9 cellular contexts compared by ENCODE assay signal in the genomic region with DNA sequence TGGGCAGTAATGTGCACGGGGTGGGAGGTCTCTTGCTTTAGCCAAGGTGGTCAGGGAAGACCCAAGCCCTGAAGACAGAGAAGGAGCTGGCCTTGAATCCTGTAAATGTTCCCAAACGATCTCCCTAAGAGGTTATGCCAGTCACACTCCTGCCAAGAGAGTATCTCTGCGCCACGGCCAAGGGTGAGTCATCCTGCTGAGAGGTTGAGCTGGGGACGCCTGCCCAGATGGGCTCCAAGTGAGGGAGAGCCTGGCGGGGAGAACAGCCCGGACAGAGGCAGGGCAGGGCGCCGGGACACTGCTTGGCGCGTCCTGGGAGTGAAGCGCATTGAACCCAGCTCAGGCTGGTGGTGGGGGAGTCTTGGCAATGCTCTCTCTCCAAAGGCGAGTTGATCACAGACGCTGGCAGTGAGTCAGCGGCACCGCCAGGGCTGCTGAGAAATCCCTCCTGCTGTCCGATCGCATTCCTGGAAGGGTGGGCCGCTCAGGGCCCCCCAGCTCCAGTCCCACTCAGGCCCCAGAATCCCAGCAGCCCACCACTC. TPM values are rescaled to one million over a fixed set of nuclear protein-coding genes. Genes with fewer than 3 reads are reported as not detected.
DNase-seq lines count a peak whose midpoint lies in the region; ATAC-seq and TF ChIP-seq lines count a peak whose summit lies in the region.
"Had no signal": no experiment of that assay in that cellular context is flagged by ENCODE, and none has a peak within 500 bp of the region (broad histone marks: within the 10 kb centered on the region; RNA-seq: fewer than 3 reads in every experiment).

No MANE protein-coding gene starts in this region.

- H3K9ac ChIP-seq in H9 (ENCODE audit: extremely low read depth, insufficient read length, low read length), result no peak overlapping the region

- peaks cover 17% of the 10 kb centered on the region for H3K27me3 Mint-ChIP-seq in H9 (ENCODE audit: low read depth)
- peaks cover 2% of the 10 kb centered on the region for H3K27me3 Mint-ChIP-seq in activated naive CD4-positive, alpha-beta T cell treated with anti-CD3 and anti-CD28 coated beads for 36 hours (ENCODE audit: low read depth)

- H3K56ac ChIP-seq in H9 (ENCODE audit: insufficient read length, low read depth, low read length), result no peak overlapping the region

- no peak overlapping the region for H2BK120ac ChIP-seq in H9 (ENCODE audit: low read depth, low read length, poor library complexity, severe bottlenecking)

- H3K23ac ChIP-seq in H9 (ENCODE audit: insufficient read length, low read depth, low read length), result no peak overlapping the region

- no peak overlapping the region for H2BK15ac ChIP-seq in H9 (ENCODE audit: low read depth, low read length)

- H4K91ac ChIP-seq in H9 (ENCODE audit: insufficient read length, low read depth, low read length), result no peak overlapping the region

- peaks cover 3% of the 10 kb centered on the region; the same call in 1 of the 2 replicates for H3K4me1 ChIP-seq in H9 (ENCODE audit: insufficient read depth, low read length)
- no peaks in the 10 kb centered on the region for H3K4me1 ChIP-seq in foreskin keratinocyte

- H3K4me3 Mint-ChIP-seq in H9, result peak overlapping the region; percentile 57 to 63
- no peak overlapping the region for H3K4me3 Mint-ChIP-seq in activated naive CD4-positive, alpha-beta T cell treated with anti-CD3 and anti-CD28 coated beads for 36 hours

- peak; percentile 76 for DNase-seq in H9
- peak; percentile 46 for DNase-seq in SK-MEL-5 (ENCODE audit: low read depth, low spot score)
- peak; percentile 56 to 75 for DNase-seq in foreskin keratinocyte
- peak in 40 of 56 donors; percentile 2 to 79 (median 21) for DNase-seq in nucleus accumbens (lab: John Stamatoyannopoulos, UW)
- no peak for DNase-seq in GF-D8 (lab: John Stamatoyannopoulos, UW)
- no peak for DNase-seq in NOMO-1 treated with DMSO at 0.1 percent for 48 hours (lab: John Stamatoyannopoulos, UW; ENCODE audit: unreplicated experiment)
- no peak for DNase-seq in NCI-H526 (lab: John Stamatoyannopoulos, UW)
- no peak for DNase-seq in activated naive CD4-positive, alpha-beta T cell treated with anti-CD3 and anti-CD28 coated beads for 36 hours

- H3K79me2 ChIP-seq in H9 (ENCODE audit: insufficient read depth, low read length), result no peaks in the 10 kb centered on the region

- H3K27me3 ChIP-seq in H9 (ENCODE audit: insufficient read depth, low read length), result no peaks in the 10 kb centered on the region
- no peaks in the 10 kb centered on the region for H3K27me3 ChIP-seq in foreskin keratinocyte

- no peak overlapping the region for H2BK12ac ChIP-seq in H9 (ENCODE audit: insufficient read length, low read depth, low read length)

- no peaks in the 10 kb centered on the region for H3K9me3 ChIP-seq in H9 (ENCODE audit: control insufficient read depth, low read depth, low read length)

- H2BK20ac ChIP-seq in H9 (ENCODE audit: low read depth, low read length, poor library complexity, severe bottlenecking), result no peak overlapping the region

- no peaks in the 10 kb centered on the region for H3K36me3 Mint-ChIP-seq in H9 (ENCODE audit: insufficient read depth in 1 of 3, low read depth in 3 of 3)
- no peaks in the 10 kb centered on the region for H3K36me3 Mint-ChIP-seq in activated naive CD4-positive, alpha-beta T cell treated with anti-CD3 and anti-CD28 coated beads for 36 hours (ENCODE audit: low read depth)

- no peak overlapping the region for H4K5ac ChIP-seq in H9 (ENCODE audit: insufficient read length, low read depth, low read length)

- peak overlapping the region; percentile 9; the same call in 1 of the 2 replicates for H3K14ac ChIP-seq in H9 (ENCODE audit: insufficient read depth, low read length)

- no peak overlapping the region for H2BK5ac ChIP-seq in H9 (ENCODE audit: insufficient read length, low read length)

- H4K8ac ChIP-seq in H9 (replicated peaks; ENCODE audit: insufficient read length, low read depth, low read length), result no peak overlapping the region

- H3K18ac ChIP-seq in H9 (ENCODE audit: insufficient read length, low read depth, low read length), result peak overlapping the region; percentile 20

- H3K27ac ChIP-seq in H9 (ENCODE audit: insufficient read length, low read depth, low read length) (no peak overlapping the region), foreskin keratinocyte (no peak overlapping the region)

- no peak overlapping the region for H2AK5ac ChIP-seq in H9 (ENCODE audit: insufficient read length, low read length)

- ATAC-seq in foreskin keratinocyte, result peak; percentile 84

- H3K27ac Mint-ChIP-seq in H9, result peak overlapping the region in 2 of 3 experiments; percentile 27 to 75; a peak in 2 of 7 replicates
- H3K27ac Mint-ChIP-seq in activated naive CD4-positive, alpha-beta T cell treated with anti-CD3 and anti-CD28 coated beads for 36 hours, result no peak overlapping the region

- TF ChIP-seq CTCF in H9 (conservative IDR thresholded peaks at IDR 0.05), result no peak; the same call in 2 of the 3 replicates
- TF ChIP-seq CTCF in foreskin keratinocyte (conservative IDR thresholded peaks at IDR 0.05), result no peak

- peaks cover 3% of the 10 kb centered on the region for H3K23me2 ChIP-seq in H9 (ENCODE audit: insufficient read length, low read depth, low read length, poor library complexity, severe bottlenecking)

- no CpG with 5 or more reads among the region's 19 CpGs for WGBS in H9 (ENCODE audit: extremely low coverage, insufficient read length, low lambda C conversion rate)

- H3K4me1 Mint-ChIP-seq in H9, result peaks cover 18 to 27% of the 10 kb centered on the region in 2 experiments
- no peaks in the 10 kb centered on the region for H3K4me1 Mint-ChIP-seq in activated naive CD4-positive, alpha-beta T cell treated with anti-CD3 and anti-CD28 coated beads for 36 hours (ENCODE audit: low read depth)

- H3K79me1 ChIP-seq in H9 (ENCODE audit: insufficient read depth, low read depth, low read length, poor library complexity, severe bottlenecking), result no peaks in the 10 kb centered on the region

- H4K20me1 ChIP-seq in H9 (ENCODE audit: control insufficient read depth, insufficient read depth, insufficient read length), result no peaks in the 10 kb centered on the region

- H2AFZ ChIP-seq in H9 (ENCODE audit: low read length), result no peak overlapping the region

- no peak overlapping the region for H3T11ph ChIP-seq in H9 (ENCODE audit: low read length)

- intact Hi-C loops in activated naive CD4-positive, alpha-beta T cell treated with anti-CD3 and anti-CD28 coated beads for 36 hours (cut with micrococcal nuclease), result no loop called here

- in situ Hi-C loops in SK-MEL-5 (cut with HindIII; ENCODE audit: low pct_unique_long_range_greater_than_20kb, low sequenced_read_pairs), result no loop called here

- no peak overlapping the region for H3K4ac ChIP-seq in H9 (ENCODE audit: low read depth, low read length)

- H3K9me3 Mint-ChIP-seq in H9, result no peaks in the 10 kb centered on the region
- no peaks in the 10 kb centered on the region for H3K9me3 Mint-ChIP-seq in activated naive CD4-positive, alpha-beta T cell treated with anti-CD3 and anti-CD28 coated beads for 36 hours

- CTCF ChIA-PET in activated naive CD4-positive, alpha-beta T cell treated with anti-CD3 and anti-CD28 coated beads for 36 hours (lab: Charles Lee), result interaction anchor here (1.4 to 3.2 kb wide), 2 partner anchors 16 to 79 kb away, joined by 5 to 10 read pairs; no protein-coding TSS in a partner anchor

- H3K4me2 ChIP-seq in H9 (ENCODE audit: insufficient read depth, insufficient read length, low read length), result peak overlapping the region; percentile 29

RNA-seq across cellular contexts. Expression of gene SULT2B1, which starts 16.4 kb away (rescaled TPM):
- 1.3 and 1.7 TPM in 2 replicates for total RNA-seq in H9 (2021)
- total RNA-seq in SK-MEL-5 (2014; rRNA removed; shearing (Covaris generic)), result 0.27 and 0.34 TPM in 2 replicates
- polyA plus RNA-seq in SK-MEL-5 (2015; cell fraction: cytosol; rRNA removed), result 0.08 TPM in 1 of 2 replicates, not detected in the other
- polyA plus RNA-seq in SK-MEL-5 (2015; cell fraction: nucleus; rRNA removed), result not detected in 2 replicates
- 1.0 and 1.3 TPM in 2 replicates for total RNA-seq in foreskin keratinocyte
- 1.6 and 2.4 TPM in 2 replicates for polyA plus RNA-seq in foreskin keratinocyte
- not detected for total RNA-seq in activated naive CD4-positive, alpha-beta T cell treated with anti-CD3 and anti-CD28 coated beads for 36 hours

RNA-seq across cellular contexts. Expression of gene SPACA4, which starts 38.1 kb away (rescaled TPM):
- total RNA-seq in H9 (2021) (not detected in 2 replicates), foreskin keratinocyte (not detected in 2 replicates)
- total RNA-seq in SK-MEL-5 (2014; rRNA removed; shearing (Covaris generic)), result not detected in 2 replicates
- not detected in 2 replicates for polyA plus RNA-seq in SK-MEL-5 (2015; cell fraction: cytosol; rRNA removed)
- polyA plus RNA-seq in SK-MEL-5 (2015; cell fraction: nucleus; rRNA removed), result not detected in 2 replicates
- polyA plus RNA-seq in foreskin keratinocyte, result not detected in 2 replicates
- total RNA-seq in activated naive CD4-positive, alpha-beta T cell treated with anti-CD3 and anti-CD28 coated beads for 36 hours, result not detected
- total RNA-seq: T-helper 1 cell treated with Interleukin-12 subunit alpha and Interleukin-12 subunit beta and Interleukin-4 antibody, amounts not matched to agents 30 ng/mL and 1 ng/mL, for 36 hours had no signal

RNA-seq across cellular contexts. Expression of gene FAM83E, which starts 46.5 kb away (rescaled TPM):
- total RNA-seq in H9 (2021) (9.2 and 9.5 TPM in 2 replicates), foreskin keratinocyte (0.48 and 0.67 TPM in 2 replicates)
- total RNA-seq in SK-MEL-5 (2014; rRNA removed; shearing (Covaris generic)), result 0.34 TPM in 1 of 2 replicates, not detected in the other
- not detected in 2 replicates for polyA plus RNA-seq in SK-MEL-5 (2015; cell fraction: cytosol; rRNA removed)
- polyA plus RNA-seq in SK-MEL-5 (2015; cell fraction: nucleus; rRNA removed), result 0.45 TPM in 1 of 2 replicates, not detected in the other
- 0.12 and 0.24 TPM in 2 replicates for polyA plus RNA-seq in foreskin keratinocyte
- 1 to 10 TPM; 2.0 TPM for total RNA-seq in activated naive CD4-positive, alpha-beta T cell treated with anti-CD3 and anti-CD28 coated beads for 36 hours

RNA-seq across cellular contexts. Expression of gene RPL18, which starts 50.6 kb away (rescaled TPM):
- 1,855 and 1,874 TPM in 2 replicates for total RNA-seq in H9 (2021)
- 1,626 and 1,782 TPM in 2 replicates for total RNA-seq in SK-MEL-5 (2014; rRNA removed; shearing (Covaris generic))
- polyA plus RNA-seq in SK-MEL-5 (2015; cell fraction: cytosol; rRNA removed), result 1,847 and 2,513 TPM in 2 replicates
- polyA plus RNA-seq in SK-MEL-5 (2015; cell fraction: nucleus; rRNA removed), result 360 and 403 TPM in 2 replicates
- 1,924 and 1,965 TPM in 2 replicates for total RNA-seq in foreskin keratinocyte
- polyA plus RNA-seq in foreskin keratinocyte, result 2,287 and 2,314 TPM in 2 replicates
- 1,000 to 10,000 TPM; 2,373 to 2,473 TPM for total RNA-seq in activated naive CD4-positive, alpha-beta T cell treated with anti-CD3 and anti-CD28 coated beads for 36 hours

RNA-seq across cellular contexts. Expression of gene SPHK2, which starts 50.9 kb away (rescaled TPM):
- 55.0 and 57.2 TPM in 2 replicates for total RNA-seq in H9 (2021)
- total RNA-seq in SK-MEL-5 (2014; rRNA removed; shearing (Covaris generic)), result 4.8 and 7.3 TPM in 2 replicates
- 25.4 and 28.3 TPM in 2 replicates for polyA plus RNA-seq in SK-MEL-5 (2015; cell fraction: cytosol; rRNA removed)
- 32.7 and 68.0 TPM in 2 replicates for polyA plus RNA-seq in SK-MEL-5 (2015; cell fraction: nucleus; rRNA removed)
- 6.9 and 8.8 TPM in 2 replicates for total RNA-seq in foreskin keratinocyte
- 7.7 and 9.6 TPM in 2 replicates for polyA plus RNA-seq in foreskin keratinocyte
- total RNA-seq in activated naive CD4-positive, alpha-beta T cell treated with anti-CD3 and anti-CD28 coated beads for 36 hours, result 10 to 100 TPM; 20.1 to 20.6 TPM

Comparison
In these comparisons a context has a peak if more than half of its experiments do, and no peak if none do; other contexts are left out.
1. DNase-seq: peak in H9 (single experiment), SK-MEL-5 (single experiment), foreskin keratinocyte (2 of 2) and nucleus accumbens (40 of 56); none in GF-D8 (single experiment), NOMO-1 treated with DMSO at 0.1 percent for 48 hours (single experiment), NCI-H526 (0 of 2) and activated naive CD4-positive, alpha-beta T cell treated with anti-CD3 and anti-CD28 coated beads for 36 hours (single experiment).